In genomic region chr3:129913618-129914017, GRCh38 we compare ENCODE assay signal across 21 cellular contexts.
"Had no signal": no experiment of that assay in that cellular context is flagged by ENCODE, and none has a peak within 500 bp of the region (broad histone marks: within the 10 kb centered on the region; RNA-seq: fewer than 3 reads in every experiment).

No MANE protein-coding gene starts in this region.

- ATAC-seq: Right ventricle myocardium inferior, SK-N-SH treated with all-trans-retinoic acid at 6 μM for 48 hours had no signal

- DNase-seq: IMR-90; Kasumi-1; MM.1S; NCI-H1092 treated with DMSO at 0.1 percent for 48 hours; NCI-H1436; NCI-H187; NCI-H2029; NCI-H2171 treated with DMSO at 0.1 percent for 48 hours; NCI-H345; NCI-H446 treated with DMSO at 0.1 percent for 48 hours; NCI-H510A treated with DMSO at 0.1 percent for 48 hours; NCI-H526; NCI-H748 treated with DMSO at 0.1 percent for 48 hours; NK-92 treated with Interleukin-12 subunit alpha and Interleukin-12 subunit beta, amount 100 ng/mL, for 24 hours; OCI-M1; PC-9; Peyer's patch; SHP77 treated with DMSO at 0.1 percent for 48 hours; SJCRH30 had no signal
